In genomic region chr3:149005424-149005823, GRCh38 we compare ENCODE assay signal across 17 cellular contexts.
"Had no signal": no experiment of that assay in that cellular context is flagged by ENCODE, and none has a peak within 500 bp of the region (broad histone marks: within the 10 kb centered on the region; RNA-seq: fewer than 3 reads in every experiment).

No MANE protein-coding gene starts in this region.

- H3K4me1 ChIP-seq: breast epithelium had no signal

- H3K36me3 ChIP-seq: breast epithelium had no signal

- H3K9me3 ChIP-seq: breast epithelium, tibial artery had no signal

- H3K4me3 ChIP-seq: breast epithelium, dorsolateral prefrontal cortex, skin epidermis, tibial artery had no signal

- H3K27ac ChIP-seq: breast epithelium, skin epidermis had no signal

- FAIRE-seq: keratinocyte, urothelium cell line had no signal

- DNase-seq: activated CD4-positive, alpha-beta T cell treated with anti-CD3 and anti-CD28 coated beads for 4 hours; activated CD8-positive, alpha-beta T cell treated with anti-CD3 and anti-CD28 coated beads for 36 hours; activated naive CD8-positive, alpha-beta T cell treated with anti-CD3 and anti-CD28 coated beads for 36 hours; activated T-cell treated with anti-CD3 and anti-CD28 coated beads, Interleukin-2, amount 50 U/mL, for 4 hours; endodermal cell; mammary epithelial cell; naive B cell; retina; stimulated activated CD4-positive, alpha-beta T cell treated with anti-CD3 and anti-CD28 coated beads, Interleukin-15, amount 100 ng/mL, for 24 hours; stimulated activated CD4-positive, alpha-beta T cell treated with anti-CD3 and anti-CD28 coated beads, Interleukin-4, amount 100 ng/mL, for 1 hour; stimulated activated naive B cell treated with anti-CD40 and anti-IgM and Interleukin-4, amounts not matched to agents 10 μg/mL and 1 μg/mL and 100 μg/mL, for 72 hours; tibial artery had no signal

- H3K27me3 ChIP-seq: breast epithelium, dorsolateral prefrontal cortex, tibial artery had no signal

- ATAC-seq: activated CD8-positive, alpha-beta T cell treated with anti-CD3 and anti-CD28 coated beads for 36 hours; activated T-cell treated with anti-CD3 and anti-CD28 coated beads, Interleukin-2, amount 50 U/mL, for 4 hours; stimulated activated naive B cell treated with anti-CD40 and anti-IgM and Interleukin-4, amounts not matched to agents 10 μg/mL and 1 μg/mL and 100 μg/mL, for 72 hours had no signal
